ENCODE assay signal across 16 cellular contexts in the genomic region with DNA sequence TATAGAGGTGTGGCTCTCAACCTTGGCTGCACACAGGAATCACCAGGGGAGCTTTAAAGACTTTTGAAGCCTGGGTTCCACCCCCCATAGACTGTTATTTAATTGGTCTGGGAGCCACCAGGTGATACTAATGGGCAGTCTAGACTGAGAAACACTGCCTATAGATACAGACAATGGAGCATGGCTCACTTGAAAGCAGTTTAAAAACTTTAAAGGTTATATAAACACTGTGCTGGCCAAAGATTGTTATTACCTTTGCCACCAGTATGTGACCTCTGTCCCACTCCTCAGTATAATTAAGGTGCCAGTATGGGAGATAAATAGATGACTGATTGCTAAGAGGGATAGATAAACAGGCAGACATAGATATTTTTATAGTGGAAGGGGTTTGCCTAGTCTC. TPM values are rescaled to one million over a fixed set of nuclear protein-coding genes. Genes with fewer than 3 reads are reported as not detected.
A peak's percentile ranks its signal among the peaks of the same experiment; 100 is the strongest.
DNase-seq lines count a peak whose midpoint lies in the region; ATAC-seq, FAIRE-seq and TF ChIP-seq lines count a peak whose summit lies in the region.
"Had no signal": no experiment of that assay in that cellular context is flagged by ENCODE, and none has a peak within 500 bp of the region (broad histone marks: within the 10 kb centered on the region; RNA-seq: fewer than 3 reads in every experiment).

No MANE protein-coding gene starts in this region.

- no peak for TF ChIP-seq RAD21 in HepG2 (CRISPR knock-in tag; IDR thresholded peaks at IDR 0.05)

- no peak overlapping the region for H3K27ac ChIP-seq in HUES64 (ENCODE audit: low read depth, low read length)
- H3K27ac ChIP-seq in Panc1 (ENCODE audit: low read length) = 0 out of 2 replicates have a peak overlapping the region, but pooled peaks have one; percentile 10
- peak overlapping the region; percentile 39 for H3K27ac ChIP-seq in HepG2 (ENCODE audit: extremely low read length, insufficient read depth, low read length)
- H3K27ac ChIP-seq in RWPE1 = no peak overlapping the region

- no peak for FAIRE-seq in HepG2 (lab: Jason Lieb, UNC)

- peaks cover 20% of the 10 kb centered on the region for H3K4me1 ChIP-seq in BE2C
- H3K4me1 ChIP-seq in HUES64 (ENCODE audit: insufficient read depth, low read length) = peaks cover 51% of the 10 kb centered on the region
- H3K4me1 ChIP-seq in Panc1 (ENCODE audit: control insufficient read depth, insufficient read depth, low read length) = peaks cover 49% of the 10 kb centered on the region
- H3K4me1 ChIP-seq in HepG2 (ENCODE audit: insufficient read depth, low read length) = peaks cover 72% of the 10 kb centered on the region

- H3K9me3 Mint-ChIP-seq in T-helper 2 cell treated with Interferon-gamma antibody and Interleukin-4, amounts not matched to agents 5 μg/mL and 100 μg/mL, for 36 hours = no peaks in the 10 kb centered on the region
- H3K9me3 Mint-ChIP-seq in activated CD4-positive, alpha-beta T cell treated with anti-CD3 and anti-CD28 coated beads, Interleukin-2, amount 10 ng/mL, durations not matched to agents 24 days and 14 days = no peaks in the 10 kb centered on the region
- H3K9me3 Mint-ChIP-seq: activated naive CD4-positive, alpha-beta T cell treated with anti-CD3 and anti-CD28 coated beads for 36 hours; stimulated activated effector memory CD8-positive, alpha-beta T cell treated with anti-CD3 and anti-CD28 coated beads, Interleukin-12 subunit alpha, Interleukin-12 subunit beta, amount 100 ng/mL, for 72 hours had no signal

- no peaks in the 10 kb centered on the region for H3K36me3 ChIP-seq in BE2C
- H3K36me3 ChIP-seq in HUES64 (ENCODE audit: insufficient read depth, low read length) = no peaks in the 10 kb centered on the region
- no peaks in the 10 kb centered on the region for H3K36me3 ChIP-seq in Panc1 (ENCODE audit: control insufficient read depth, insufficient read depth, low read length)
- H3K36me3 ChIP-seq in HepG2 (replicated peaks in 1 of 2; ENCODE audit: control insufficient read depth in 1 of 2, insufficient read depth in 2 of 2, low read length in 2 of 2) = no peaks in the 10 kb centered on the region

- peaks cover 33% of the 10 kb centered on the region for H3K4me1 Mint-ChIP-seq in T-helper 2 cell treated with Interferon-gamma antibody and Interleukin-4, amounts not matched to agents 5 μg/mL and 100 μg/mL, for 36 hours (ENCODE audit: low read depth)
- H3K4me1 Mint-ChIP-seq in activated CD4-positive, alpha-beta T cell treated with anti-CD3 and anti-CD28 coated beads, Interleukin-2, amount 10 ng/mL, durations not matched to agents 24 days and 14 days = peaks cover 17% of the 10 kb centered on the region

- intact Hi-C loops in Panc1 (cut with micrococcal nuclease; ENCODE audit: unreplicated experiment) = no loop called here
- intact Hi-C loops in HepG2 (cut with micrococcal nuclease; ENCODE audit: unreplicated experiment) = loop anchor here (10.0 kb wide), 1 partner anchor 357 kb away; a partner anchor contains a TSS
- intact Hi-C loops in activated CD4-positive, alpha-beta T cell treated with anti-CD3 and anti-CD28 coated beads, Interleukin-2, amount 10 ng/mL, durations not matched to agents 24 days and 14 days (cut with micrococcal nuclease) = no loop called here

- H3K4me3 ChIP-seq in BE2C (ENCODE audit: low read depth, low read length) (peak overlapping the region; percentile 94), HUES64 (ENCODE audit: low read length) (peak overlapping the region; percentile 11; the same call in 1 of the 2 replicates), Panc1 (ENCODE audit: low read depth in 2 of 2, low read length in 2 of 2) (no peak overlapping the region), HepG2 (replicated peaks in 1 of 3; ENCODE audit: insufficient read depth in 1 of 3, low read depth in 2 of 3, low read length in 3 of 3) (peak overlapping the region; percentile 16 to 79 (median 77); a peak in 3 of 6 replicates)

- peaks cover 78% of the 10 kb centered on the region for H3K79me2 ChIP-seq in HepG2 (ENCODE audit: insufficient read depth, low read length)

- peak overlapping the region; percentile 97 for H3K4me2 ChIP-seq in HepG2 (ENCODE audit: low read depth, low read length)

- no peak overlapping the region for H2AFZ ChIP-seq in HepG2 (ENCODE audit: low read length)

- H3K27me3 ChIP-seq in BE2C (no peaks in the 10 kb centered on the region), HUES64 (ENCODE audit: insufficient read depth, low read length) (no peaks in the 10 kb centered on the region), Panc1 (ENCODE audit: control insufficient read depth, insufficient read depth, low read length) (no peaks in the 10 kb centered on the region), HepG2 (ENCODE audit: control insufficient read depth in 1 of 2, insufficient read depth in 2 of 2, low read length in 2 of 2) (no peaks in the 10 kb centered on the region; a peak in 1 of 5 replicates)

- H3K9ac ChIP-seq in HUES64 (ENCODE audit: low read depth, low read length) (no peak overlapping the region), HepG2 (ENCODE audit: insufficient read depth, low read depth, low read length) (no peak overlapping the region)

- H3K4me3 Mint-ChIP-seq in T-helper 2 cell treated with Interferon-gamma antibody and Interleukin-4, amounts not matched to agents 5 μg/mL and 100 μg/mL, for 36 hours = no peak overlapping the region
- H3K4me3 Mint-ChIP-seq in activated CD4-positive, alpha-beta T cell treated with anti-CD3 and anti-CD28 coated beads, Interleukin-2, amount 10 ng/mL, durations not matched to agents 24 days and 14 days = no peak overlapping the region
- H3K4me3 Mint-ChIP-seq: activated CD8-positive, alpha-beta T cell treated with anti-CD3 and anti-CD28 coated beads, Interleukin-2, amount 10 ng/mL, durations not matched to agents 7 days and 5 days; activated naive CD4-positive, alpha-beta T cell treated with anti-CD3 and anti-CD28 coated beads for 36 hours; stimulated activated effector memory CD8-positive, alpha-beta T cell treated with anti-CD3 and anti-CD28 coated beads, Interleukin-12 subunit alpha, Interleukin-12 subunit beta, amount 100 ng/mL, for 72 hours had no signal

- H3K27ac Mint-ChIP-seq in T-helper 2 cell treated with Interferon-gamma antibody and Interleukin-4, amounts not matched to agents 5 μg/mL and 100 μg/mL, for 36 hours = no peak overlapping the region
- H3K27ac Mint-ChIP-seq in activated CD4-positive, alpha-beta T cell treated with anti-CD3 and anti-CD28 coated beads, Interleukin-2, amount 10 ng/mL, durations not matched to agents 24 days and 14 days = no peak overlapping the region
- H3K27ac Mint-ChIP-seq: activated CD8-positive, alpha-beta T cell treated with anti-CD3 and anti-CD28 coated beads, Interleukin-2, amount 10 ng/mL, durations not matched to agents 7 days and 5 days; activated naive CD4-positive, alpha-beta T cell treated with anti-CD3 and anti-CD28 coated beads for 36 hours; stimulated activated effector memory CD8-positive, alpha-beta T cell treated with anti-CD3 and anti-CD28 coated beads, Interleukin-12 subunit alpha, Interleukin-12 subunit beta, amount 100 ng/mL, for 72 hours had no signal

- BruUV-seq in Panc1 (replicated peaks; lab: Mats Ljungman, UMichigan) = no TSS peak
- BruUV-seq in HepG2 (replicated peaks; lab: Mats Ljungman, UMichigan) = no TSS peak

- H3K9me3 ChIP-seq in BE2C (no peaks in the 10 kb centered on the region), HUES64 (ENCODE audit: insufficient read depth, low read depth, low read length) (no peaks in the 10 kb centered on the region), Panc1 (ENCODE audit: control insufficient read depth, insufficient read depth, low read depth, low read length) (no peaks in the 10 kb centered on the region), HepG2 (ENCODE audit: low read length) (no peaks in the 10 kb centered on the region)

- DNase-seq in BE2C = no peak
- no peak for DNase-seq in Panc1 (ENCODE audit: low read depth, low spot score)
- peak; percentile 41 for DNase-seq in HepG2 (ENCODE audit: low spot score)
- DNase-seq in stimulated activated CD4-positive, alpha-beta T cell treated with anti-CD3 and anti-CD28 coated beads, Interleukin-4, amount 100 ng/mL, for 4 hours = no peak
- DNase-seq in T-helper 2 cell treated with Interferon-gamma antibody and Interleukin-4, amounts not matched to agents 5 μg/mL and 100 μg/mL, for 36 hours (ENCODE audit: low spot score) = no peak
- no peak for DNase-seq in activated CD4-positive, alpha-beta T cell treated with anti-CD3 and anti-CD28 coated beads, Interleukin-2, amount 10 ng/mL, durations not matched to agents 24 days and 14 days
- DNase-seq in RWPE1 (ENCODE audit: low spot score) = no peak
- DNase-seq: activated CD8-positive, alpha-beta T cell treated with anti-CD3 and anti-CD28 coated beads, Interleukin-2, amount 10 ng/mL, durations not matched to agents 7 days and 5 days; activated naive CD4-positive, alpha-beta T cell treated with anti-CD3 and anti-CD28 coated beads for 36 hours; erythroblast; hypothalamus; NCI-H1694 treated with DMSO at 0.1 percent for 48 hours; stimulated activated CD4-positive, alpha-beta T cell treated with anti-CD3 and anti-CD28 coated beads, Interleukin-2, amount 100 ng/mL, for 24 hours; T-helper 2 cell had no signal

- ATAC-seq in Panc1 = no peak
- ATAC-seq in HepG2 = no peak
- ATAC-seq: activated CD8-positive, alpha-beta T cell treated with anti-CD3 and anti-CD28 coated beads, Interleukin-2, amount 10 ng/mL, durations not matched to agents 7 days and 5 days; stimulated activated effector memory CD8-positive, alpha-beta T cell treated with anti-CD3 and anti-CD28 coated beads, Interleukin-12 subunit alpha, Interleukin-12 subunit beta, amount 100 ng/mL, for 72 hours had no signal

- H3K27me3 Mint-ChIP-seq in T-helper 2 cell treated with Interferon-gamma antibody and Interleukin-4, amounts not matched to agents 5 μg/mL and 100 μg/mL, for 36 hours (ENCODE audit: low read depth) = peaks cover 42% of the 10 kb centered on the region
- peaks cover 36% of the 10 kb centered on the region for H3K27me3 Mint-ChIP-seq in activated CD4-positive, alpha-beta T cell treated with anti-CD3 and anti-CD28 coated beads, Interleukin-2, amount 10 ng/mL, durations not matched to agents 24 days and 14 days

- TF ChIP-seq POLR2A in HepG2 (IDR thresholded peaks at IDR 0.05; ENCODE audit: insufficient read depth in 1 of 2, low read depth in 2 of 2, low read length in 2 of 2) = no peak

- TF ChIP-seq EP300 in HepG2 (IDR thresholded peaks at IDR 0.05; ENCODE audit: low read depth in 2 of 2, low read length in 2 of 2) = no peak
- no peak for TF ChIP-seq EP300 in HepG2 (CRISPR knock-in tag; IDR thresholded peaks at IDR 0.05; ENCODE audit: borderline replicate concordance)

- TF ChIP-seq CTCF in BE2C (IDR thresholded peaks at IDR 0.05; ENCODE audit: low read depth, low read length) = no peak
- TF ChIP-seq CTCF in Panc1 (IDR thresholded peaks at IDR 0.05) = no peak
- no peak for TF ChIP-seq CTCF in HepG2 (CRISPR knock-in tag; IDR thresholded peaks at IDR 0.05)
- no peak for TF ChIP-seq CTCF in RWPE1 (conservative IDR thresholded peaks at IDR 0.05; ENCODE audit: low read depth)

- H4K20me1 ChIP-seq in HepG2 (ENCODE audit: insufficient read depth, low read length) = no peaks in the 10 kb centered on the region; the same call in 1 of the 2 replicates

- in situ Hi-C loops in Panc1 (cut with HindIII; ENCODE audit: low pct_unique_long_range_greater_than_20kb, low sequenced_read_pairs) (no loop called here), HepG2 (cut with HindIII; ENCODE audit: extremely low pct_ligation_motif_present, low pct_unique_long_range_greater_than_20kb) (no loop called here)

- CTCF ChIA-PET in Panc1 (lab: Charles Lee) = no interaction called here
- CTCF ChIA-PET in HepG2 (lab: Yijun Ruan, JAX; ENCODE audit: low intra/inter-chr PET ratio, low total read pairs) = no interaction called here
- CTCF ChIA-PET in RWPE1 (lab: Yijun Ruan, JAX) = no interaction called here

- no peaks in the 10 kb centered on the region for H3K36me3 Mint-ChIP-seq in T-helper 2 cell treated with Interferon-gamma antibody and Interleukin-4, amounts not matched to agents 5 μg/mL and 100 μg/mL, for 36 hours (ENCODE audit: low read depth)
- H3K36me3 Mint-ChIP-seq in activated CD4-positive, alpha-beta T cell treated with anti-CD3 and anti-CD28 coated beads, Interleukin-2, amount 10 ng/mL, durations not matched to agents 24 days and 14 days (ENCODE audit: low read depth) = no peaks in the 10 kb centered on the region
- H3K36me3 Mint-ChIP-seq: stimulated activated effector memory CD8-positive, alpha-beta T cell treated with anti-CD3 and anti-CD28 coated beads, Interleukin-12 subunit alpha, Interleukin-12 subunit beta, amount 100 ng/mL, for 72 hours had no signal

- POLR2A ChIA-PET in Panc1 (lab: Charles Lee) = no interaction called here
- POLR2A ChIA-PET in HepG2 (lab: Yijun Ruan, JAX) = no interaction called here
- POLR2A ChIA-PET in RWPE1 (lab: Yijun Ruan, JAX; ENCODE audit: low non-redundant PET) = no interaction called here

RNA-seq across cellular contexts. Expression of a gene that starts 3.8 kb away (rescaled TPM):
- 67.1 TPM for polyA plus RNA-seq in BE2C (2012; ENCODE audit: insufficient read depth, insufficient read length, low read depth)
- 24.5 TPM for polyA plus RNA-seq in HUES64 (2013, experiment 1 of 2)
- polyA plus RNA-seq in HUES64 (2013, experiment 2 of 2) = 29.0 TPM
- total RNA-seq in Panc1 (2021; ENCODE audit: unreplicated experiment) (35.4 TPM), HepG2 (2016; rRNA removed; fragmentation: Illumina TruSeq; extraction: Trizol) (31.5 and 47.7 TPM in 2 replicates)
- 46.0 TPM for polyA plus RNA-seq in Panc1 (2012; ENCODE audit: insufficient read length)
- total RNA-seq in HepG2 (2016; cell fraction: cytosol; rRNA removed; fragmentation: Illumina TruSeq; extraction: Trizol; ENCODE audit: low read depth) = 7.7 and 9.3 TPM in 2 replicates
- total RNA-seq in HepG2 (2016; cell fraction: insoluble cytoplasmic fraction; rRNA removed; fragmentation: Illumina TruSeq; extraction: Trizol) = 33.4 and 49.5 TPM in 2 replicates
- 11.5 and 12.4 TPM in 2 replicates for total RNA-seq in HepG2 (2016; cell fraction: membrane; rRNA removed; fragmentation: Illumina TruSeq; extraction: Trizol)
- 45.0 and 48.7 TPM in 2 replicates for total RNA-seq in HepG2 (2016; cell fraction: nucleus; rRNA removed; fragmentation: Illumina TruSeq; extraction: Trizol)
- polyA plus RNA-seq in HepG2 (2011; rRNA removed) = 10.8 and 10.9 TPM in 2 replicates
- polyA plus RNA-seq in HepG2 (2011; cell fraction: cytosol; rRNA removed) = 13.3 and 13.6 TPM in 2 replicates
- polyA plus RNA-seq in HepG2 (2011; cell fraction: nucleus; rRNA removed) = 12.0 and 12.4 TPM in 2 replicates
- polyA plus RNA-seq in HepG2 (2012) = 26.9 and 28.2 TPM in 2 replicates
- 1.1 and 1.4 TPM in 2 replicates for polyA plus RNA-seq in HepG2 (2016; cell fraction: cytosol; fragmentation: Illumina TruSeq; extraction: Trizol; ENCODE audit: low read depth)
- polyA plus RNA-seq in HepG2 (2016; cell fraction: insoluble cytoplasmic fraction; fragmentation: Illumina TruSeq; extraction: Trizol; ENCODE audit: low read depth) = 26.8 and 32.2 TPM in 2 replicates
- 3.4 and 3.7 TPM in 2 replicates for polyA plus RNA-seq in HepG2 (2016; cell fraction: membrane; fragmentation: Illumina TruSeq; extraction: Trizol; ENCODE audit: low read depth)
- polyA plus RNA-seq in HepG2 (2016; cell fraction: nucleus; fragmentation: Illumina TruSeq; extraction: Trizol; ENCODE audit: insufficient read depth, low read depth) = 44.3 and 45.5 TPM in 2 replicates
- 15.3 and 32.9 TPM in 2 replicates for polyA minus RNA-seq in HepG2 (2011; rRNA and poly(A)+ RNA removed; ENCODE audit: low replicate concordance)
- polyA minus RNA-seq in HepG2 (2011; cell fraction: cytosol; rRNA and poly(A)+ RNA removed) = 24.1 and 25.6 TPM in 2 replicates
- 36.9 and 37.2 TPM in 2 replicates for polyA minus RNA-seq in HepG2 (2011; cell fraction: nucleus; rRNA and poly(A)+ RNA removed)
- 8.5 and 8.6 TPM in 2 replicates for total RNA-seq in activated CD4-positive, alpha-beta T cell treated with anti-CD3 and anti-CD28 coated beads, Interleukin-2, amount 10 ng/mL, durations not matched to agents 24 days and 14 days

Comparison
In these comparisons a context has a peak if more than half of its experiments do, and no peak if none do; other contexts are left out.
1. H3K4me3 ChIP-seq: peak in BE2C (single experiment), HUES64 (single experiment) and HepG2 (3 of 3); none in Panc1 (0 of 2).
2. H3K27ac ChIP-seq: peak in Panc1 (single experiment) and HepG2 (single experiment); none in HUES64 (single experiment) and RWPE1 (single experiment).